Comparison of ENCODE assay signal across 26 cellular contexts in the genomic region with DNA sequence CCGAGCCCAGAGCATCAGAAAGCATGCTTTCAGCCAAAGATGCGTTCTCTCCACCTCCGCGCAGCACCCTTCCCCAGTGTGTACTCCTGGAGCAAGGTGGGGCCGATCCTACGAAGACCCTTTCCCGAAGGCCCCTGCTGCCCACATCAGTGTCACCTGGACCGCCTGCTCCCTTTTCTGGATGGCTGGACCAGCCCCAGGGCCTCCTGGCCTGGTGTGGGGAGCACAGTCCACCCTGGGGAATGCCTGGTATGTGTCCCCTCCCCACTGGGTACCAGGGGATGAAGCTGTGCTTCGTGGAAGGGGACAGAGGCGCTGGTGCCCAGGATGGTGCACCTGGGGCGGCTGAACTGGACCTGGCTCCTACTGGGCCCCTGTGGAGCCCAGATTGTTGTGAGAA.
DNase-seq lines count a peak whose midpoint lies in the region; ATAC-seq, FAIRE-seq and TF ChIP-seq lines count a peak whose summit lies in the region.
"Had no signal": no experiment of that assay in that cellular context is flagged by ENCODE, and none has a peak within 500 bp of the region (broad histone marks: within the 10 kb centered on the region; RNA-seq: fewer than 3 reads in every experiment).

No MANE protein-coding gene starts in this region.

- no peak for ATAC-seq in HepG2
- no peak for ATAC-seq in HG02571 (IDR thresholded peaks at IDR 0.05; ENCODE audit: unreplicated experiment)
- ATAC-seq: psoas muscle, WTC11 had no signal

- peaks cover 47% of the 10 kb centered on the region for H3K4me1 Mint-ChIP-seq in Caco-2 (ENCODE audit: low read depth, unreplicated experiment)

- no peak overlapping the region for H2AFZ ChIP-seq in HepG2 (ENCODE audit: low read length)
- H2AFZ ChIP-seq: neural progenitor cell had no signal

- H3K79me2 ChIP-seq in HepG2 (ENCODE audit: insufficient read depth, low read length), result peaks cover 78% of the 10 kb centered on the region

- POLR2A ChIA-PET in Caco-2 (lab: Charles Lee) (no interaction called here), HepG2 (lab: Yijun Ruan, JAX) (interaction anchor here (1.2 to 2.1 kb wide), 2 partner anchors 9 to 14 kb away, joined by 3 to 6 read pairs; no protein-coding TSS in a partner anchor)

- 93% methylated on average over 9 of the region's 11 CpGs for WGBS in HepG2 (ENCODE audit: low lambda C conversion rate)
- 92 to 95% methylated on average over 11 of the region's 11 CpGs for WGBS in sigmoid colon, 2 donors

- H3K4me3 Mint-ChIP-seq in Caco-2 (ENCODE audit: unreplicated experiment), result no peak overlapping the region
- H3K4me3 Mint-ChIP-seq: neural progenitor cell; stimulated activated naive CD8-positive, alpha-beta T cell treated with anti-CD3 and anti-CD28 coated beads, Interleukin-15, Interleukin-2, amounts not matched to agents 100 ng/mL and 50 ng/mL, for 24 hours; WTC11 had no signal

- no peak for TF ChIP-seq POLR2A in Peyer's patch (IDR thresholded peaks at IDR 0.05)
- no peak for TF ChIP-seq POLR2A in HepG2 (IDR thresholded peaks at IDR 0.05; ENCODE audit: insufficient read depth in 1 of 2, low read depth in 2 of 2, low read length in 2 of 2)
- TF ChIP-seq POLR2A in sigmoid colon (IDR thresholded peaks at IDR 0.05), result no peak

- H3K36me3 ChIP-seq in Caco-2 (ENCODE audit: control insufficient read depth, insufficient read depth, low read length), result peaks cover 8% of the 10 kb centered on the region
- no peaks in the 10 kb centered on the region for H3K36me3 ChIP-seq in Peyer's patch
- H3K36me3 ChIP-seq in HepG2 (replicated peaks in 1 of 2; ENCODE audit: control insufficient read depth in 1 of 2, insufficient read depth in 2 of 2, low read length in 2 of 2), result peaks cover 36 to 74% of the 10 kb centered on the region in 2 experiments
- no peaks in the 10 kb centered on the region for H3K36me3 ChIP-seq in sigmoid colon
- H3K36me3 ChIP-seq: brain microvascular endothelial cell, HAP-1, neural progenitor cell, thoracic aorta had no signal

- peaks cover 61% of the 10 kb centered on the region; the same call in 1 of the 2 replicates for H4K20me1 ChIP-seq in HepG2 (ENCODE audit: insufficient read depth, low read length)

- DNase-seq in Caco-2 (peak in 1 of 2 experiments; percentile 40), Peyer's patch (peak in 2 of 3 donors; percentile 21 to 40), HepG2 (ENCODE audit: low spot score) (no peak), sigmoid colon (peak; percentile 64), HUDEP-2 (lab: John Stamatoyannopoulos, UW; ENCODE audit: unreplicated experiment in 76 of 76) (no peak), NCI-H1048 (lab: John Stamatoyannopoulos, UW) (no peak), anterior cingulate cortex (lab: John Stamatoyannopoulos, UW) (no peak)
- DNase-seq: ACHN; activated naive CD4-positive, alpha-beta T cell treated with Interleukin-2 at 50 U/mL for 16 hours; brain microvascular endothelial cell; COR-L47; DMS79 treated with DMSO at 0.1 percent for 48 hours; KG1; kidney glomerular epithelial cell; MM.1S; NCI-H1417; NCI-H446; SHP77 treated with DMSO at 0.1 percent for 48 hours; T1000 had no signal

- intact Hi-C loops in Caco-2 (cut with micrococcal nuclease; ENCODE audit: unreplicated experiment) (no loop called here), HepG2 (cut with micrococcal nuclease; ENCODE audit: unreplicated experiment) (no loop called here), sigmoid colon (cut with DNase I) (no loop called here)

- TF ChIP-seq EP300 in HepG2 (IDR thresholded peaks at IDR 0.05; ENCODE audit: low read depth in 2 of 2, low read length in 2 of 2), result no peak
- TF ChIP-seq EP300 in HepG2 (CRISPR knock-in tag; IDR thresholded peaks at IDR 0.05; ENCODE audit: borderline replicate concordance), result no peak
- TF ChIP-seq EP300 in sigmoid colon (IDR thresholded peaks at IDR 0.05), result no peak

- peak overlapping the region; percentile 55 for H3K27ac Mint-ChIP-seq in Caco-2 (ENCODE audit: unreplicated experiment)
- H3K27ac Mint-ChIP-seq: neural progenitor cell; stimulated activated naive CD8-positive, alpha-beta T cell treated with anti-CD3 and anti-CD28 coated beads, Interleukin-15, Interleukin-2, amounts not matched to agents 100 ng/mL and 50 ng/mL, for 24 hours; WTC11 had no signal

- H3K9me3 ChIP-seq in Caco-2 (no peaks in the 10 kb centered on the region), Peyer's patch (no peaks in the 10 kb centered on the region), HepG2 (ENCODE audit: low read length) (no peaks in the 10 kb centered on the region), sigmoid colon (no peaks in the 10 kb centered on the region)
- H3K9me3 ChIP-seq: HAP-1, psoas muscle, thoracic aorta had no signal

- H3K9me3 Mint-ChIP-seq in Caco-2 (ENCODE audit: unreplicated experiment), result no peaks in the 10 kb centered on the region
- H3K9me3 Mint-ChIP-seq: neural progenitor cell; stimulated activated naive CD8-positive, alpha-beta T cell treated with anti-CD3 and anti-CD28 coated beads, Interleukin-15, Interleukin-2, amounts not matched to agents 100 ng/mL and 50 ng/mL, for 24 hours; WTC11 had no signal

- H3K27me3 Mint-ChIP-seq in Caco-2 (ENCODE audit: insufficient read depth, unreplicated experiment), result no peaks in the 10 kb centered on the region
- H3K27me3 Mint-ChIP-seq: stimulated activated naive CD8-positive, alpha-beta T cell treated with anti-CD3 and anti-CD28 coated beads, Interleukin-15, Interleukin-2, amounts not matched to agents 100 ng/mL and 50 ng/mL, for 24 hours had no signal

- H3K9ac ChIP-seq in HepG2 (ENCODE audit: insufficient read depth, low read depth, low read length), result no peak overlapping the region
- H3K9ac ChIP-seq: neural progenitor cell had no signal

- CTCF ChIA-PET in Caco-2 (lab: Charles Lee), result interaction anchor here (1.0 kb wide), 1 partner anchor 60 kb away, joined by 3 read pairs; no protein-coding TSS in a partner anchor
- CTCF ChIA-PET in HepG2 (lab: Yijun Ruan, JAX; ENCODE audit: low intra/inter-chr PET ratio, low total read pairs), result no interaction called here

- TF ChIP-seq CTCF in Caco-2 (IDR thresholded peaks at IDR 0.05; ENCODE audit: insufficient read depth in 1 of 2, low read depth in 1 of 2, low read length in 1 of 2, severe bottlenecking in 1 of 2, unreplicated experiment in 1 of 2), result no peak
- no peak for TF ChIP-seq CTCF in Peyer's patch (IDR thresholded peaks at IDR 0.05)
- no peak for TF ChIP-seq CTCF in HepG2 (CRISPR knock-in tag; IDR thresholded peaks at IDR 0.05)
- TF ChIP-seq CTCF in sigmoid colon (IDR thresholded peaks at IDR 0.05), result no peak

- H3K4me3 ChIP-seq in Caco-2 (ENCODE audit: low read depth, low read length) (no peak overlapping the region), Peyer's patch (no peak overlapping the region), HepG2 (replicated peaks in 1 of 3; ENCODE audit: insufficient read depth in 1 of 3, low read depth in 2 of 3, low read length in 3 of 3) (no peak overlapping the region), sigmoid colon (no peak overlapping the region)
- H3K4me3 ChIP-seq: HAP-1, neural progenitor cell, psoas muscle, thoracic aorta had no signal

- peaks cover 63% of the 10 kb centered on the region for H3K36me3 Mint-ChIP-seq in Caco-2 (ENCODE audit: insufficient read depth, unreplicated experiment)
- H3K36me3 Mint-ChIP-seq: neural progenitor cell, WTC11 had no signal

- BruUV-seq in Caco-2 (replicated peaks; lab: Mats Ljungman, UMichigan) (no TSS peak), HepG2 (replicated peaks; lab: Mats Ljungman, UMichigan) (no TSS peak)

- H3K4me1 ChIP-seq in Caco-2, result peaks cover 62% of the 10 kb centered on the region
- peaks cover 0 to 49% (median 10%) of the 10 kb centered on the region in 4 donors for H3K4me1 ChIP-seq in Peyer's patch
- peaks cover 55% of the 10 kb centered on the region for H3K4me1 ChIP-seq in HepG2 (ENCODE audit: insufficient read depth, low read length)
- peaks cover 0 to 66% (median 54%) of the 10 kb centered on the region in 4 donors for H3K4me1 ChIP-seq in sigmoid colon

- no peak for FAIRE-seq in HepG2 (lab: Jason Lieb, UNC)

- no peak overlapping the region for H3K4me2 ChIP-seq in HepG2 (ENCODE audit: low read depth, low read length)
- H3K4me2 ChIP-seq: neural progenitor cell had no signal

- H3K27me3 ChIP-seq in Caco-2 (replicated peaks; ENCODE audit: control insufficient read depth, insufficient read depth, low read length) (no peaks in the 10 kb centered on the region), Peyer's patch (no peaks in the 10 kb centered on the region), HepG2 (ENCODE audit: control insufficient read depth in 1 of 2, insufficient read depth in 2 of 2, low read length in 2 of 2) (no peaks in the 10 kb centered on the region), sigmoid colon (no peaks in the 10 kb centered on the region)
- H3K27me3 ChIP-seq: brain microvascular endothelial cell, neural progenitor cell had no signal

- no peak overlapping the region for H3K27ac ChIP-seq in Peyer's patch
- no peak overlapping the region for H3K27ac ChIP-seq in HepG2 (ENCODE audit: extremely low read length, insufficient read depth, low read length)
- H3K27ac ChIP-seq in sigmoid colon, result peak overlapping the region in 2 of 4 donors; percentile 78 to 92
- H3K27ac ChIP-seq: brain microvascular endothelial cell, neural progenitor cell, psoas muscle, thoracic aorta had no signal

- in situ Hi-C loops in HepG2 (cut with HindIII; ENCODE audit: extremely low pct_ligation_motif_present, low pct_unique_long_range_greater_than_20kb), result no loop called here

- TF ChIP-seq RAD21 in HepG2 (CRISPR knock-in tag; IDR thresholded peaks at IDR 0.05), result no peak

TF ChIP-seq in HepG2, 621 proteins besides CTCF, POLR2A, EP300 and RAD21 (continues in another document):
- TF ChIP-seq, protein P1, sequence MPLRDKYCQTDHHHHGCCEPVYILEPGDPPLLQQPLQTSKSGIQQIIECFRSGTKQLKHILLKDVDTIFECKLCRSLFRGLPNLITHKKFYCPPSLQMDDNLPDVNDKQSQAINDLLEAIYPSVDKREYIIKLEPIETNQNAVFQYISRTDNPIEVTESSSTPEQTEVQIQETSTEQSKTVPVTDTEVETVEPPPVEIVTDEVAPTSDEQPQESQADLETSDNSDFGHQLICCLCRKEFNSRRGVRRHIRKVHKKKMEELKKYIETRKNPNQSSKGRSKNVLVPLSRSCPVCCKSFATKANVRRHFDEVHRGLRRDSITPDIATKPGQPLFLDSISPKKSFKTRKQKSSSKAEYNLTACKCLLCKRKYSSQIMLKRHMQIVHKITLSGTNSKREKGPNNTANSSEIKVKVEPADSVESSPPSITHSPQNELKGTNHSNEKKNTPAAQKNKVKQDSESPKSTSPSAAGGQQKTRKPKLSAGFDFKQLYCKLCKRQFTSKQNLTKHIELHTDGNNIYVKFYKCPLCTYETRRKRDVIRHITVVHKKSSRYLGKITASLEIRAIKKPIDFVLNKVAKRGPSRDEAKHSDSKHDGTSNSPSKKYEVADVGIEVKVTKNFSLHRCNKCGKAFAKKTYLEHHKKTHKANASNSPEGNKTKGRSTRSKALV (CRISPR knock-in tag; IDR thresholded peaks at IDR 0.05), result no peak

Comparison
In these comparisons a context has a peak if more than half of its experiments do, and no peak if none do; other contexts are left out.
1. DNase-seq: peak in Peyer's patch (2 of 3) and sigmoid colon (single experiment); none in HepG2 (single experiment), HUDEP-2 (0 of 76), NCI-H1048 (single experiment) and anterior cingulate cortex (0 of 58).